1 cellular context compared by ENCODE assay signal in genomic region chr5:33410221-33410620, GRCh38.
TF ChIP-seq lines count a peak whose summit lies in the region.

No MANE protein-coding gene starts in this region.

TF ChIP-seq in SK-N-SH, 30 proteins besides CTCF, POLR2A, EP300 and RAD21 (continued from another document):
- TF ChIP-seq ZBTB33 (IDR thresholded peaks at IDR 0.05; ENCODE audit: borderline replicate concordance, low read depth) (no peak), RCOR1 (IDR thresholded peaks at IDR 0.05; ENCODE audit: low read length) (no peak), GATA2 (CRISPR knock-in tag; IDR thresholded peaks at IDR 0.05) (no peak), TAF1 (IDR thresholded peaks at IDR 0.05; ENCODE audit: borderline replicate concordance, low read depth, low read length) (no peak), ELF1 (IDR thresholded peaks at IDR 0.05) (no peak)
